In genomic region chrX:131836161-131836560, GRCh38 we compare ENCODE assay signal across 19 cellular contexts.
DNase-seq lines count a peak whose midpoint lies in the region; ATAC-seq, FAIRE-seq and TF ChIP-seq lines count a peak whose summit lies in the region.
"Had no signal": no experiment of that assay in that cellular context is flagged by ENCODE, and none has a peak within 500 bp of the region (broad histone marks: within the 10 kb centered on the region; RNA-seq: fewer than 3 reads in every experiment).

No MANE protein-coding gene starts in this region.

- H3K4me2 ChIP-seq in A549, result no peak overlapping the region
- H3K4me2 ChIP-seq: BLaER1 had no signal

- H3K9me3 ChIP-seq in A549, result no peaks in the 10 kb centered on the region
- no peaks in the 10 kb centered on the region for H3K9me3 ChIP-seq in HEK293 (ENCODE audit: control insufficient read depth, insufficient read depth, low read depth, low read length)
- H3K9me3 ChIP-seq: BLaER1, Caco-2, HAP-1 had no signal

- POLR2A ChIA-PET in A549 (lab: Yijun Ruan, JAX) (no interaction called here), HEK293 (lab: Yijun Ruan, JAX) (no interaction called here)

- FAIRE-seq in A549 (lab: Jason Lieb, UNC) (peak; percentile 61), colon (lab: Jason Lieb, UNC) (peak; percentile 88)
- FAIRE-seq: GM12891, H54 had no signal

- no peak for TF ChIP-seq CTCF in A549 (IDR thresholded peaks at IDR 0.05)
- no peak for TF ChIP-seq CTCF in HEK293 (tag by site-specific recombination; IDR thresholded peaks at IDR 0.05)
- TF ChIP-seq CTCF in foreskin keratinocyte (conservative IDR thresholded peaks at IDR 0.05), result no peak
- no peak for TF ChIP-seq CTCF in coronary artery (IDR thresholded peaks at IDR 0.05)

- WGBS in A549 (ENCODE audit: missing lambda C conversion rate), result 45% methylated on average over 3 of the region's 3 CpGs

- no peak for TF ChIP-seq EP300 in A549 (IDR thresholded peaks at IDR 0.05)

- H3K4me3 ChIP-seq in A549 (no peak overlapping the region), HEK293 (ENCODE audit: low read depth, low read length) (no peak overlapping the region), coronary artery (no peak overlapping the region)
- H3K4me3 ChIP-seq: BLaER1, HAP-1 had no signal

- H3K4me1 ChIP-seq in A549, result no peaks in the 10 kb centered on the region
- H3K4me1 ChIP-seq in HEK293 (ENCODE audit: control insufficient read depth, insufficient read depth, low read length), result peaks cover 2% of the 10 kb centered on the region; the same call in 1 of the 2 replicates
- H3K4me1 ChIP-seq in foreskin keratinocyte, result no peaks in the 10 kb centered on the region

- TF ChIP-seq POLR2A in A549 (IDR thresholded peaks at IDR 0.05; ENCODE audit: low read length), result no peak

- CTCF ChIA-PET in A549 (lab: Yijun Ruan, JAX) (no interaction called here), HEK293 (lab: Yijun Ruan, JAX) (no interaction called here)

- ATAC-seq in A549, result no peak
- peak; percentile 27 for ATAC-seq in foreskin keratinocyte
- no peak for ATAC-seq in GM18498 (IDR thresholded peaks at IDR 0.05; ENCODE audit: unreplicated experiment)
- ATAC-seq: CD8-positive, alpha-beta T cell had no signal

- no peak for DNase-seq in A549 (ENCODE audit: low read depth in 1 of 2, low spot score in 1 of 2)
- DNase-seq in foreskin keratinocyte, result no peak
- no peak for DNase-seq in posterior cingulate gyrus
- no peak for DNase-seq in coronary artery (ENCODE audit: low spot score)
- DNase-seq: Caco-2; CD4-positive, CD25-positive, alpha-beta regulatory T cell; CD8-positive, alpha-beta T cell; DMS53; DMS79 treated with DMSO at 0.1 percent for 48 hours; GF-D8; GOT3 had no signal

- no peak for TF ChIP-seq RAD21 in A549 (conservative IDR thresholded peaks at IDR 0.05 in 1 of 2, IDR thresholded peaks at IDR 0.05 in 1 of 2)

- H3K27me3 ChIP-seq in foreskin keratinocyte, result no peaks in the 10 kb centered on the region

- no peaks in the 10 kb centered on the region for H3K36me3 ChIP-seq in HEK293 (ENCODE audit: control insufficient read depth in 2 of 2, insufficient read depth in 1 of 2, low read length in 2 of 2)
- H3K36me3 ChIP-seq: BLaER1, HAP-1 had no signal

- intact Hi-C loops in posterior cingulate gyrus (cut with DNase I), result no loop called here

- no peak overlapping the region for H3K27ac ChIP-seq in A549
- no peak overlapping the region for H3K27ac ChIP-seq in HEK293 (ENCODE audit: extremely low read depth, low read depth, low read length)
- no peak overlapping the region for H3K27ac ChIP-seq in foreskin keratinocyte
- no peak overlapping the region for H3K27ac ChIP-seq in coronary artery
- H3K27ac ChIP-seq: BLaER1, C4-2B had no signal

TF ChIP-seq in A549, 52 proteins besides CTCF, POLR2A, EP300 and RAD21:
- TF ChIP-seq BHLHE40 (IDR thresholded peaks at IDR 0.05; ENCODE audit: low read depth, low read length) (no peak), MAZ (IDR thresholded peaks at IDR 0.05; ENCODE audit: borderline replicate concordance, low read depth, low read length) (no peak), PHF8 (IDR thresholded peaks at IDR 0.05; ENCODE audit: borderline replicate concordance, low read depth) (no peak)

TF ChIP-seq in HEK293, 187 proteins besides CTCF, POLR2A, EP300 and RAD21:
- TF ChIP-seq ZFP3 (tag by site-specific recombination; IDR thresholded peaks at IDR 0.05; ENCODE audit: low read depth), result no peak
- no peak for TF ChIP-seq ZNF660 (tag by site-specific recombination; IDR thresholded peaks at IDR 0.05)
- TF ChIP-seq PRDM10 (tag by site-specific recombination; IDR thresholded peaks at IDR 0.05), result peak; percentile 75
- TF ChIP-seq ZNF514 (tag by site-specific recombination; IDR thresholded peaks at IDR 0.05), result no peak
- TF ChIP-seq ZSCAN5A (tag by site-specific recombination; IDR thresholded peaks at IDR 0.05), result no peak
